ENCODE assay signal across 17 cellular contexts in the genomic region with DNA sequence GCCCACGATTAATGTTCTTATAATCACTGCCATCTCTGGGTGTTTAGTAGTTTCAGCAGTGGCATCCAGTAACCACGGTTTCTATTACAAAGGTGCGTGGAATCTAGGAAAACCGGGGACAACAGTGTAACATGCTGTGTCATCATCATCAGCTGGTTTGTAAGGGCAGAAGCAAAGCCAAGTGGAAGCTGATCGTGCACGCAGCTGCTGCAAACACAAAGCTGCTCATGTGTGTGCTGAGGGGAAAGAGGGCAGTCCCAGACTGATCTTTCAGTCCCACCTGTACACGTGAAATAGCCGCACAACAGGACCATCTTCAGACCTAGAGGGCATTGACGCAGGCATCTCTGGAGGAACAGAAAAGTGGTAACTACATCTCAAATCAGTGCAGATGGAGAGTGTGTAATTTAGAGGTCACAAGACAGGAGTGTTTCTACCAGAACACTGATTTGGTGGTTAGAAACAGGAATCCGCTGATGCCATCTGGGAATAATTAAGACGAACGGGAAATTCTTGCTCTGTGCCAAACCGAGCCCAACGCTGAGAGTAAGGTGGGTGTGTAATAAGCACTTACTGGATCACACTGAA. TPM values are rescaled to one million over a fixed set of nuclear protein-coding genes. Genes with fewer than 3 reads are reported as not detected.
DNase-seq lines count a peak whose midpoint lies in the region; ATAC-seq and TF ChIP-seq lines count a peak whose summit lies in the region.
"Had no signal": no experiment of that assay in that cellular context is flagged by ENCODE, and none has a peak within 500 bp of the region (broad histone marks: within the 10 kb centered on the region; RNA-seq: fewer than 3 reads in every experiment).

No MANE protein-coding gene starts in this region.

- H2AFZ ChIP-seq in SK-N-SH (ENCODE audit: low read depth) (no peak overlapping the region), smooth muscle cell (ENCODE audit: low read depth) (no peak overlapping the region)

- WGBS in SK-N-SH (ENCODE audit: low lambda C conversion rate), result 22% methylated on average over 14 of the region's 14 CpGs
- WGBS in smooth muscle cell (ENCODE audit: low lambda C conversion rate), result 71% methylated on average over 14 of the region's 14 CpGs

- H3K4me3 ChIP-seq in SK-N-SH (ENCODE audit: low read depth in 2 of 2, low read length in 1 of 2), result peak overlapping the region in 1 of 2 experiments; percentile 23; a peak in 1 of 4 replicates
- H3K4me3 ChIP-seq in fibroblast of villous mesenchyme (ENCODE audit: low read depth, low read length), result no peak overlapping the region
- no peak overlapping the region for H3K4me3 ChIP-seq in smooth muscle cell
- H3K4me3 ChIP-seq: pancreas had no signal

- H4K20me1 ChIP-seq in SK-N-SH (ENCODE audit: insufficient read depth), result no peaks in the 10 kb centered on the region
- H4K20me1 ChIP-seq in smooth muscle cell (ENCODE audit: low read depth), result no peaks in the 10 kb centered on the region

- DNase-seq in EL (peak; percentile 83), SK-N-SH (peak; percentile 71), fibroblast of villous mesenchyme (ENCODE audit: low read depth) (peak; percentile 87), smooth muscle cell (lab: John Stamatoyannopoulos, UW; ENCODE audit: unreplicated experiment) (no peak), AML-193 (lab: John Stamatoyannopoulos, UW) (no peak), GF-D8 (lab: John Stamatoyannopoulos, UW) (no peak), NAMALWA (ENCODE audit: low spot score) (no peak)
- DNase-seq: activated CD4-positive, alpha-beta T cell treated with anti-CD3 and anti-CD28 coated beads, Interleukin-2, amount 50 U/mL, for 4 hours; activated effector memory CD4-positive, alpha-beta T cell treated with Interleukin-2 at 50 U/mL for 16 hours; DMS153; NCI-H1930; pancreas; stimulated activated CD4-positive, alpha-beta T cell treated with anti-CD3 and anti-CD28 coated beads, Interleukin-4, amount 100 ng/mL, for 1 hour; stimulated activated naive CD8-positive, alpha-beta T cell treated with anti-CD3 and anti-CD28 coated beads, Interleukin-15, amount 100 ng/mL, for 72 hours; T-helper 1 cell had no signal

- CTCF ChIA-PET in SK-N-SH (lab: Yijun Ruan, JAX), result interaction anchor here (0.7 to 1.5 kb wide), 3 partner anchors 22 to 60 kb away, joined by 3 read pairs; no protein-coding TSS in a partner anchor

- H3K4me1 ChIP-seq in SK-N-SH (ENCODE audit: control insufficient read depth in 1 of 2, insufficient read depth in 2 of 2, low read depth in 1 of 2, low read length in 1 of 2) (peaks cover 8 to 14% of the 10 kb centered on the region in 2 experiments; a peak in 2 of 4 replicates), smooth muscle cell (ENCODE audit: low read depth) (no peaks in the 10 kb centered on the region)
- H3K4me1 ChIP-seq: pancreas had no signal

- peak overlapping the region; percentile 66 to 97 for H3K27ac ChIP-seq in SK-N-SH (ENCODE audit: low read depth in 2 of 2, low read length in 1 of 2)
- peak overlapping the region; percentile 5 for H3K27ac ChIP-seq in smooth muscle cell (ENCODE audit: low read depth)
- H3K27ac ChIP-seq: pancreas had no signal

- peak overlapping the region; percentile 14; the same call in 1 of the 2 replicates for H3K9ac ChIP-seq in SK-N-SH
- H3K9ac ChIP-seq in smooth muscle cell (ENCODE audit: low read depth), result no peak overlapping the region

- H3K9me2 ChIP-seq in SK-N-SH, result no peaks in the 10 kb centered on the region

- TF ChIP-seq CTCF in SK-N-SH (IDR thresholded peaks at IDR 0.05), result no peak
- no peak for TF ChIP-seq CTCF in fibroblast of villous mesenchyme (IDR thresholded peaks at IDR 0.05; ENCODE audit: insufficient read depth, low read depth, low read length)
- no peak for TF ChIP-seq CTCF in smooth muscle cell (IDR thresholded peaks at IDR 0.05; ENCODE audit: borderline replicate concordance, insufficient read depth, poor library complexity, severe bottlenecking)

- peak; percentile 3 for TF ChIP-seq RAD21 in SK-N-SH (IDR thresholded peaks at IDR 0.05; ENCODE audit: low read length)

- H3F3A ChIP-seq in SK-N-SH (replicated peaks; ENCODE audit: insufficient read depth) (peaks cover 24% of the 10 kb centered on the region), smooth muscle cell (ENCODE audit: low read depth) (no peaks in the 10 kb centered on the region)

- POLR2A ChIA-PET in SK-N-SH (lab: Yijun Ruan, JAX), result interaction anchor here (0.5 to 2.3 kb wide), 3 partner anchors 13 to 63 kb away, joined by 4 to 12 read pairs (median 4); a partner anchor contains a TSS

- ATAC-seq in GM21447 (IDR thresholded peaks at IDR 0.05; ENCODE audit: unreplicated experiment), result no peak
- ATAC-seq: left lobe of liver; stimulated activated naive CD8-positive, alpha-beta T cell treated with anti-CD3 and anti-CD28 coated beads, Interleukin-15, amount 100 ng/mL, for 72 hours had no signal

- no peaks in the 10 kb centered on the region for H3K27me3 ChIP-seq in SK-N-SH (ENCODE audit: insufficient read depth)
- no peaks in the 10 kb centered on the region for H3K27me3 ChIP-seq in smooth muscle cell (ENCODE audit: low read depth)
- H3K27me3 ChIP-seq: pancreas had no signal

- H3K4me2 ChIP-seq in SK-N-SH (peak overlapping the region; percentile 67; the same call in 1 of the 2 replicates), smooth muscle cell (no peak overlapping the region)

- H3K9me3 ChIP-seq in SK-N-SH (no peaks in the 10 kb centered on the region), smooth muscle cell (replicated peaks; ENCODE audit: low read depth) (no peaks in the 10 kb centered on the region)
- H3K9me3 ChIP-seq: pancreas had no signal

- no peaks in the 10 kb centered on the region for H3K79me2 ChIP-seq in SK-N-SH (ENCODE audit: insufficient read depth)
- no peaks in the 10 kb centered on the region for H3K79me2 ChIP-seq in smooth muscle cell (ENCODE audit: low read depth)

- H3K36me3 ChIP-seq in SK-N-SH (replicated peaks in 1 of 2; ENCODE audit: control insufficient read depth in 1 of 2, insufficient read depth in 2 of 2, low read length in 1 of 2) (peaks cover 26 to 28% of the 10 kb centered on the region in 2 experiments), smooth muscle cell (ENCODE audit: low read depth) (peaks cover 3% of the 10 kb centered on the region)

- peak in 1 of 2 experiments; percentile 74; a peak in 2 of 4 replicates for TF ChIP-seq EP300 in SK-N-SH (IDR thresholded peaks at IDR 0.05; ENCODE audit: borderline replicate concordance in 1 of 2, low read depth in 1 of 2, low read length in 1 of 2)

TF ChIP-seq in SK-N-SH, 30 proteins besides CTCF, POLR2A, EP300 and RAD21 (continues in another document):
- TF ChIP-seq, protein P1, sequence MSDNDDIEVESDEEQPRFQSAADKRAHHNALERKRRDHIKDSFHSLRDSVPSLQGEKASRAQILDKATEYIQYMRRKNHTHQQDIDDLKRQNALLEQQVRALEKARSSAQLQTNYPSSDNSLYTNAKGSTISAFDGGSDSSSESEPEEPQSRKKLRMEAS (IDR thresholded peaks at IDR 0.05; ENCODE audit: low read depth), result no peak; the same call in 1 of the 2 replicates
- TF ChIP-seq RCOR1 (IDR thresholded peaks at IDR 0.05; ENCODE audit: low read length) (peak; percentile 70; the same call in 1 of the 2 replicates), FOXM1 (IDR thresholded peaks at IDR 0.05; ENCODE audit: low read depth) (no peak), JUND (IDR thresholded peaks at IDR 0.05) (0 out of 2 replicates have a peak, but pooled peaks have one; percentile 1), MXI1 (IDR thresholded peaks at IDR 0.05; ENCODE audit: low read depth, low read length) (peak; percentile 58; the same call in 1 of the 2 replicates), POLR2AphosphoS5 (IDR thresholded peaks at IDR 0.05; ENCODE audit: low read depth, low read length) (peak; percentile 54; the same call in 1 of the 2 replicates), CHD2 (IDR thresholded peaks at IDR 0.05; ENCODE audit: low read length, partially characterized antibody) (peak; percentile 67), TCF12 (IDR thresholded peaks at IDR 0.05) (peak; percentile 91), SIN3A (IDR thresholded peaks at IDR 0.05; ENCODE audit: borderline replicate concordance, low read depth, low read length) (peak; percentile 59; the same call in 1 of the 2 replicates)
- TF ChIP-seq, protein P2, sequence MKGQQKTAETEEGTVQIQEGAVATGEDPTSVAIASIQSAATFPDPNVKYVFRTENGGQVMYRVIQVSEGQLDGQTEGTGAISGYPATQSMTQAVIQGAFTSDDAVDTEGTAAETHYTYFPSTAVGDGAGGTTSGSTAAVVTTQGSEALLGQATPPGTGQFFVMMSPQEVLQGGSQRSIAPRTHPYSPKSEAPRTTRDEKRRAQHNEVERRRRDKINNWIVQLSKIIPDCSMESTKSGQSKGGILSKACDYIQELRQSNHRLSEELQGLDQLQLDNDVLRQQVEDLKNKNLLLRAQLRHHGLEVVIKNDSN (IDR thresholded peaks at IDR 0.05; ENCODE audit: borderline replicate concordance, low read depth), result no peak

RNA-seq across cellular contexts. Expression of a gene that starts 13.4 kb away (rescaled TPM):
- polyA plus RNA-seq in SK-N-SH (2012; rRNA removed) (9.9 and 11.9 TPM in 2 replicates), smooth muscle cell (3.7 and 10.3 TPM in 2 replicates)
- polyA plus RNA-seq in SK-N-SH (2012; cell fraction: cytosol; rRNA removed), result 5.7 and 7.4 TPM in 2 replicates
- 31.9 and 35.4 TPM in 2 replicates for polyA plus RNA-seq in SK-N-SH (2012; cell fraction: nucleus; rRNA removed)
- total RNA-seq in fibroblast of villous mesenchyme (4.7 and 9.3 TPM in 2 replicates), smooth muscle cell (2.7 and 4.6 TPM in 2 replicates)

RNA-seq across cellular contexts. Expression of a gene that starts 13.8 kb away (rescaled TPM):
- polyA plus RNA-seq in SK-N-SH (2012; rRNA removed) (60.9 and 71.9 TPM in 2 replicates), smooth muscle cell (68.4 and 84.2 TPM in 2 replicates)
- 51.3 and 57.8 TPM in 2 replicates for polyA plus RNA-seq in SK-N-SH (2012; cell fraction: cytosol; rRNA removed)
- polyA plus RNA-seq in SK-N-SH (2012; cell fraction: nucleus; rRNA removed), result 112 and 143 TPM in 2 replicates
- total RNA-seq in fibroblast of villous mesenchyme (78.9 and 91.5 TPM in 2 replicates), smooth muscle cell (58.2 and 70.0 TPM in 2 replicates)

Comparison
In these comparisons a context has a peak if more than half of its experiments do, and no peak if none do; other contexts are left out.
1. DNase-seq: peak in EL (single experiment), SK-N-SH (single experiment) and fibroblast of villous mesenchyme (single experiment); none in smooth muscle cell (single experiment), AML-193 (0 of 2), GF-D8 (single experiment) and NAMALWA (single experiment).